In the genomic region with DNA sequence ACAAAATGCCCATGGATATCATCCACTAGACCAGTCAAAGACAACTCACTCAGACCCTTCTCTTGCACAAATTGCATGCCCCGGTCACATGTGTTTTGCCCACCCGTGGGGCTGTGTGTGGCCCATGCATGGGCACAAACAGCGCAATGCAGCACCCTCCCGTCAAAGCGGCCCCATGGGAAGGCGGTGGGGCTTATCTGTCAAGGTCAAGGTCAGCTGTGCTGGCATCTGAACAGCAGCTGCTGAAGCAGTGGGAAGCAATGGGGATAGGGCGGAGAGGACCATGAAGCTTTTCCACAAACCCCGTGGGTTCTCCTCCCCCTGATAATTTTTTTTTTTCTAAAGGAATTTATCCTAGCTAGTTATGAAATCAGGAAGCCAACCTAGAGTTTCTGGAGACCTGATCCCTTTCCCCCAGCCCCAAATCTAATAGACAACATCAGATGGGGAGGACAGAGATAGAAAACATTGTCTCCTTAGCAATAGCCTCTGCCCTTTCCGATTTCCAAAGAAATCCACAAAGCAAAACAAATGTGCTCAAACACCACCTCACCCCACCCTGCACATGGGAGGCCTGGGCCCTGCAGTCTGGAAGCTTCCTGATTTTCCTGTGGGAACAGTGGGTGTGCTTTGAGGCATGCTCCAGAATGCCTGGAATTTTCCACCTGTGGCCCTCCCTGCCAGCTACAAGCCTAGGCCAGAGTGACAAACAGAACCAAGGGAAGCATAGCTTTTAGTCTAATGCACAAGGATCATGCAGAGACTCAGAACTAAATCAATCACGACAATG, we compare ENCODE assay signal across 26 cellular contexts.
DNase-seq lines count a peak whose midpoint lies in the region; TF ChIP-seq lines count a peak whose summit lies in the region.
"Had no signal": no experiment of that assay in that cellular context is flagged by ENCODE, and none has a peak within 500 bp of the region (broad histone marks: within the 10 kb centered on the region; RNA-seq: fewer than 3 reads in every experiment).

No MANE protein-coding gene starts in this region.

- H3K4me3 ChIP-seq in fibroblast of villous mesenchyme (ENCODE audit: low read depth, low read length) (no peak overlapping the region), thyroid gland (replicated peaks in 1 of 3) (no peak overlapping the region)
- H3K4me3 ChIP-seq: Peyer's patch, SK-N-MC had no signal

- 93 to 95% methylated on average over 10 of the region's 10 CpGs for WGBS in thyroid gland, 2 donors

- H3K27me3 ChIP-seq in thyroid gland = no peaks in the 10 kb centered on the region
- H3K27me3 ChIP-seq: Peyer's patch had no signal

- H3K4me1 ChIP-seq in thyroid gland = peaks cover 3 to 10% of the 10 kb centered on the region in 2 donors

- no peaks in the 10 kb centered on the region for H3K36me3 Mint-ChIP-seq in neural crest cell (ENCODE audit: low read depth)
- H3K36me3 Mint-ChIP-seq: CD4-positive, alpha-beta memory T cell had no signal

- no peak for TF ChIP-seq POLR2A in thyroid gland (IDR thresholded peaks at IDR 0.05)

- no peaks in the 10 kb centered on the region for H3K9me3 Mint-ChIP-seq in neural crest cell
- H3K9me3 Mint-ChIP-seq: activated T-cell treated with anti-CD3 and anti-CD28 coated beads, Interleukin-2, amount 50 U/mL, for 4 hours; CD4-positive, alpha-beta memory T cell; HFFc6 had no signal

- peak; percentile 87 for DNase-seq in NCI-H82 (lab: John Stamatoyannopoulos, UW)
- no peak for DNase-seq in NCI-H82 treated with DMSO at 0.1 percent for 48 hours (lab: John Stamatoyannopoulos, UW; ENCODE audit: unreplicated experiment)
- peak; percentile 57 for DNase-seq in fibroblast of villous mesenchyme (ENCODE audit: low read depth)
- DNase-seq in neural crest cell (ENCODE audit: low read depth, low spot score) = no peak
- DNase-seq in stimulated activated CD4-positive, alpha-beta T cell treated with anti-CD3 and anti-CD28 coated beads, Interleukin-4, amount 100 ng/mL, for 24 hours = no peak
- DNase-seq in activated T-cell treated with anti-CD3 and anti-CD28 coated beads, Interleukin-2, amount 50 U/mL, for 48 hours = no peak
- DNase-seq in thyroid gland = no peak
- no peak for DNase-seq in NOMO-1 treated with DMSO at 0.1 percent for 48 hours (lab: John Stamatoyannopoulos, UW; ENCODE audit: unreplicated experiment)
- DNase-seq: activated CD4-positive, alpha-beta T cell treated with anti-CD3 and anti-CD28 coated beads for 48 hours; activated naive CD4-positive, alpha-beta T cell; activated T-cell treated with anti-CD3 and anti-CD28 coated beads, Interleukin-2, amount 50 U/mL, for 4 hours; AML-193; amniotic stem cell; CD4-positive, alpha-beta memory T cell; cortex of kidney; HFFc6; KG1; NCI-H146; NCI-H510A; NK-92 treated with Interleukin-12 subunit alpha and Interleukin-12 subunit beta, amount 100 ng/mL, for 24 hours; Peyer's patch; stimulated activated CD4-positive, alpha-beta T cell treated with anti-CD3 and anti-CD28 coated beads, Interleukin-4, amount 100 ng/mL, for 1 hour; stimulated activated naive CD4-positive, alpha-beta T cell treated with Interleukin-2 at 50 U/mL for 16 hours; T-helper 2 cell had no signal

- intact Hi-C loops in thyroid gland (cut with DNase I) = no loop called here

- no peak overlapping the region for H3K4me3 Mint-ChIP-seq in neural crest cell
- H3K4me3 Mint-ChIP-seq: activated T-cell treated with anti-CD3 and anti-CD28 coated beads, Interleukin-2, amount 50 U/mL, for 4 hours; CD4-positive, alpha-beta memory T cell; HFFc6 had no signal

- H3K27ac Mint-ChIP-seq in neural crest cell (ENCODE audit: unreplicated experiment) = peak overlapping the region; percentile 13
- H3K27ac Mint-ChIP-seq: CD4-positive, alpha-beta memory T cell; HFFc6 had no signal

- TF ChIP-seq CTCF in fibroblast of villous mesenchyme (IDR thresholded peaks at IDR 0.05; ENCODE audit: insufficient read depth, low read depth, low read length) = no peak
- TF ChIP-seq CTCF in neural crest cell (conservative IDR thresholded peaks at IDR 0.05) = no peak
- no peak for TF ChIP-seq CTCF in thyroid gland (IDR thresholded peaks at IDR 0.05)

- H3K27ac ChIP-seq in thyroid gland = no peak overlapping the region
- H3K27ac ChIP-seq: 22Rv1, Peyer's patch, SK-N-MC had no signal

- no peaks in the 10 kb centered on the region for H3K9me3 ChIP-seq in thyroid gland
- H3K9me3 ChIP-seq: Peyer's patch had no signal

- H3K36me3 ChIP-seq in thyroid gland = no peaks in the 10 kb centered on the region
- H3K36me3 ChIP-seq: Peyer's patch had no signal

- no peaks in the 10 kb centered on the region for H3K27me3 Mint-ChIP-seq in neural crest cell (ENCODE audit: low read depth)

- H3K4me1 Mint-ChIP-seq in neural crest cell = peaks cover 65% of the 10 kb centered on the region
- H3K4me1 Mint-ChIP-seq: CD4-positive, alpha-beta memory T cell had no signal

Comparison
In these comparisons a context has a peak if more than half of its experiments do, and no peak if none do; other contexts are left out.
1. DNase-seq: peak in NCI-H82 (single experiment) and fibroblast of villous mesenchyme (single experiment); none in NCI-H82 treated with DMSO at 0.1 percent for 48 hours (single experiment), neural crest cell (single experiment), stimulated activated CD4-positive, alpha-beta T cell treated with anti-CD3 and anti-CD28 coated beads, Interleukin-4, amount 100 ng/mL, for 24 hours (single experiment), activated T-cell treated with anti-CD3 and anti-CD28 coated beads, Interleukin-2, amount 50 U/mL, for 48 hours (0 of 2), thyroid gland (0 of 2) and NOMO-1 treated with DMSO at 0.1 percent for 48 hours (single experiment).